Comparison of ENCODE assay signal across 8 cellular contexts in the genomic region with DNA sequence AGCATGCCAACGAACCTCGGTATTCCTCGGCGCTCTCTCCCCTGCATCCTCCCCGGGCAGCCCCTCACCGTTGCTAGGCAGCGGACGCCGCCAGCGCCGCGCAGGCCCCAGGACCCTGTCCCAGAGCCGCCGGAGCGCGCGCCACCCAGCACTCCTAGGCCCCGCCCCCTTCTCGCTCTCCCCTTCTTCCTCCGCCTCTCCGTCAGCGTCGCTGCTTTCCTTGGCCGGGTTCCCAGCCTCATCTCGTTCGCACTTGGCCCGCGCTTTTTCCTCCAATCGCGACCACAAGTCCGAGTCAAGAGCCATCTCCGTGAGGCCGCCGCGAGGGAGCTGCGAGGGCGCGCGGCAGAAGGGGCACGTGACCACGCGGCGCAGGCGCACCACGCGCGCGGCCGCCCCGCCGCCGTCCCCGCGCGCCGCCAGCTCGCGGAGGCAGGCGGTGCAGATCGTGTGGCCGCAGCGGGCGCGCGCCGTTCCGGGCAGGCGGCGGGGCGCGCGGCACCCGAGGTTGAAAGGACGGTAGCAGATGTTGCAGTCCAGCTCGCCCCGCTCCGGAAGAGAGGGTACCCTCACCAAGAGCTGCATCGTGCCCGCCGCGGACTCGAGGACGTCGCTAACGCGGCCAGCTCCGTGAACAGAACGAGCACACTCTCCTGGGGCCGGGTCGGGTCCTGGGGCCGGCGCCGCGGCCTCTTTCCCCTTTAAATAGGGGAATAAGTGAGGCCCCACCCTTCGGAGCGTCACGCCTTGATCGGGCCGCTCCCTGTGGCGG. TPM values are rescaled to one million over a fixed set of nuclear protein-coding genes. Genes with fewer than 3 reads are reported as not detected.
DNase-seq lines count a peak whose midpoint lies in the region; ATAC-seq, FAIRE-seq and TF ChIP-seq lines count a peak whose summit lies in the region.

A gene (minus strand): TSS at position 679 of the 772 bp plus-strand sequence. CDS start 94 bp downstream, at position 585.

- H3K4me3 Mint-ChIP-seq in T-helper 17 cell = peak within 1 kb of the TSS; percentile 90

- H3K4me1 Mint-ChIP-seq in T-helper 17 cell = peaks cover 23% of the 10 kb centered on the region

- TF ChIP-seq CTCF in GM12865 (IDR thresholded peaks at IDR 0.05; ENCODE audit: insufficient read depth, low read depth, low read length, missing control alignments) = no peak
- peak in 1 of 2 donors; percentile 14 for TF ChIP-seq CTCF in right atrium auricular region (IDR thresholded peaks at IDR 0.05)

- H3K27me3 Mint-ChIP-seq in T-helper 17 cell = no peaks in the 10 kb centered on the region

- H3K27ac Mint-ChIP-seq in T-helper 17 cell = peak within 1 kb of the TSS; percentile 84

- H3K27ac ChIP-seq in angular gyrus (ENCODE audit: low read depth, low read length) (peak within 1 kb of the TSS; percentile 91), right atrium auricular region (peak within 1 kb of the TSS; percentile 84 to 90)

- DNase-seq in GM12865 (ENCODE audit: low read depth) (peak; percentile 94), NCI-H1694 treated with DMSO at 0.1 percent for 48 hours (lab: John Stamatoyannopoulos, UW) (peak; percentile 92), T-helper 17 cell (peak; percentile 71 to 79 (median 78)), right atrium auricular region (ENCODE audit: low spot score) (peak; percentile 92), pulmonary artery endothelial cell (ENCODE audit: low read depth, low spot score) (peak; percentile 80), urothelium cell line (ENCODE audit: low spot score) (peak; percentile 81)

- peaks cover 10% of the 10 kb centered on the region for H3K36me3 ChIP-seq in right atrium auricular region

- peaks cover 0 to 20% of the 10 kb centered on the region in 2 donors for H3K4me1 ChIP-seq in right atrium auricular region

- ATAC-seq in HG02870 (IDR thresholded peaks at IDR 0.05; ENCODE audit: unreplicated experiment) = peak; percentile 75
- peak; percentile 84 for ATAC-seq in T-helper 17 cell

- FAIRE-seq in urothelium cell line (lab: Jason Lieb, UNC) = peak; percentile 79

- H3K27me3 ChIP-seq in right atrium auricular region = no peaks in the 10 kb centered on the region

- H3K36me3 Mint-ChIP-seq in T-helper 17 cell (ENCODE audit: low read depth) = peaks cover 1% of the 10 kb centered on the region

- H3K4me3 ChIP-seq in GM12865 (ENCODE audit: low read depth, low read length) (peak within 1 kb of the TSS; percentile 73), right atrium auricular region (peak within 1 kb of the TSS; percentile 51 to 59)

- H3K9me3 ChIP-seq in T-helper 17 cell (ENCODE audit: control insufficient read depth, low read length, poor library complexity, severe bottlenecking) (no peaks in the 10 kb centered on the region), right atrium auricular region (no peaks in the 10 kb centered on the region)

RNA-seq across cellular contexts. Expression of the gene that starts here (rescaled TPM):
- 1 to 10 TPM; 1.4 to 2.3 TPM for total RNA-seq in T-helper 17 cell
- 1 to 10 TPM; 1.6 to 5.8 TPM for total RNA-seq in right atrium auricular region
- 0.86 and 1.2 TPM in 2 replicates for total RNA-seq in pulmonary artery endothelial cell

Comparison
In these comparisons a context has a peak if more than half of its experiments do, and no peak if none do; other contexts are left out.
1. Peak in every context shown above with its lines: DNase-seq, ATAC-seq, H3K4me3 ChIP-seq and H3K27ac ChIP-seq.